In the genomic region with DNA sequence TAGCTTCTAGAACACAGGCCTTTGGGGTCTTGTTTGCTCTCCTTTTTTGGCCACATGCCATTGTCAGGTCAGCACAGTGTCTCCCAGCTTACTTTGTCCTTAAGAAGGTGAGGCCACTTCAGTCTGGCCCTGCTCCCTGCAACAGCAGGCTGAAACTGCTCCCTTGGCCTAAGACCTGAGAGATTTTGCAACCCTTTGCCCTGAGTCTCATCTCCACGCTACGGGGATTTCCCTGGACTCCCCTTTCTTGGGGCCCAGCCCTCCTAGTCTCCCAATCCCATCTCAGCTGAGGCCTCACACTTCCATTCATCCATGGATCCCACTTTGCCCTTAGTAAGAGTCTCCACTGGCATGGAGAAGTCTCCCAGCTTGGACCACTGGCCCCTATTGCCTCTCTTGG, we compare ENCODE assay signal across 20 cellular contexts. TPM values are rescaled to one million over a fixed set of nuclear protein-coding genes. Genes with fewer than 3 reads are reported as not detected.
"Had no signal": no experiment of that assay in that cellular context is flagged by ENCODE, and none has a peak within 500 bp of the region (broad histone marks: within the 10 kb centered on the region; RNA-seq: fewer than 3 reads in every experiment).

No MANE protein-coding gene starts in this region.

- H3K27me3 ChIP-seq: cardiac muscle cell, SJSA1 had no signal

- H3K4me3 ChIP-seq: cardiac muscle cell, SJSA1 had no signal

- DNase-seq: activated CD4-positive, alpha-beta T cell treated with anti-CD3 and anti-CD28 coated beads for 4 hours; activated CD8-positive, alpha-beta memory T cell treated with anti-CD3 and anti-CD28 coated beads, Interleukin-2, amount 50 U/mL, for 4 hours; activated CD8-positive, alpha-beta T cell treated with anti-CD3 and anti-CD28 coated beads for 36 hours; activated naive CD4-positive, alpha-beta T cell treated with anti-CD3 and anti-CD28 coated beads, Interleukin-2, amount 50 U/mL, for 16 hours; activated naive CD8-positive, alpha-beta T cell treated with anti-CD3 and anti-CD28 coated beads, Interleukin-2, amount 10 ng/mL, durations not matched to agents 7 days and 5 days; activated T-cell treated with anti-CD3 and anti-CD28 coated beads, Interleukin-2, amount 50 U/mL, for 72 hours; amniotic stem cell; brain microvascular endothelial cell; NCI-H1105; NCI-H1694 treated with DMSO at 0.1 percent for 48 hours; NCI-H2029 treated with DMSO at 0.1 percent for 48 hours; NCI-H345; NCI-H526 treated with DMSO at 0.1 percent for 48 hours; NCI-H82; PC-3; SHP77 had no signal

- H3K27ac Mint-ChIP-seq: activated CD8-positive, alpha-beta T cell treated with anti-CD3 and anti-CD28 coated beads for 36 hours; activated naive CD8-positive, alpha-beta T cell treated with anti-CD3 and anti-CD28 coated beads, Interleukin-2, amount 10 ng/mL, durations not matched to agents 7 days and 5 days; activated T-cell treated with anti-CD3 and anti-CD28 coated beads, Interleukin-2, amount 50 U/mL, for 72 hours; T-helper 1 cell treated with Interleukin-12 subunit alpha and Interleukin-12 subunit beta and Interleukin-4 antibody, amounts not matched to agents 30 μg/mL and 1 μg/mL, for 36 hours had no signal

- H3K4me3 Mint-ChIP-seq: activated CD8-positive, alpha-beta T cell treated with anti-CD3 and anti-CD28 coated beads for 36 hours; activated naive CD8-positive, alpha-beta T cell treated with anti-CD3 and anti-CD28 coated beads, Interleukin-2, amount 10 ng/mL, durations not matched to agents 7 days and 5 days; activated T-cell treated with anti-CD3 and anti-CD28 coated beads, Interleukin-2, amount 50 U/mL, for 72 hours; T-helper 1 cell treated with Interleukin-12 subunit alpha and Interleukin-12 subunit beta and Interleukin-4 antibody, amounts not matched to agents 30 μg/mL and 1 μg/mL, for 36 hours had no signal

- FAIRE-seq: RCC 7860 had no signal

- H3K36me3 Mint-ChIP-seq: activated naive CD8-positive, alpha-beta T cell treated with anti-CD3 and anti-CD28 coated beads, Interleukin-2, amount 10 ng/mL, durations not matched to agents 7 days and 5 days had no signal

- H3K9me3 Mint-ChIP-seq: activated CD8-positive, alpha-beta T cell treated with anti-CD3 and anti-CD28 coated beads for 36 hours; activated naive CD8-positive, alpha-beta T cell treated with anti-CD3 and anti-CD28 coated beads, Interleukin-2, amount 10 ng/mL, durations not matched to agents 7 days and 5 days; activated T-cell treated with anti-CD3 and anti-CD28 coated beads, Interleukin-2, amount 50 U/mL, for 72 hours; T-helper 1 cell treated with Interleukin-12 subunit alpha and Interleukin-12 subunit beta and Interleukin-4 antibody, amounts not matched to agents 30 μg/mL and 1 μg/mL, for 36 hours had no signal

- H3K9me3 ChIP-seq: SJSA1 had no signal

- H3K36me3 ChIP-seq: brain microvascular endothelial cell, cardiac muscle cell, SJSA1 had no signal

- H3K27ac ChIP-seq: brain microvascular endothelial cell, cardiac muscle cell, SJSA1 had no signal

- H3K4me1 ChIP-seq: SJSA1 had no signal

- H3K4me1 Mint-ChIP-seq: activated naive CD8-positive, alpha-beta T cell treated with anti-CD3 and anti-CD28 coated beads, Interleukin-2, amount 10 ng/mL, durations not matched to agents 7 days and 5 days had no signal

RNA-seq across cellular contexts. Expression of gene CITED1, which starts 8.5 kb away (rescaled TPM):
- total RNA-seq: activated CD8-positive, alpha-beta T cell treated with anti-CD3 and anti-CD28 coated beads for 36 hours had no signal
